Comparison of ENCODE assay signal across 8 cellular contexts in genomic region chr5:50963647-50964584, GRCh38.
A peak's percentile ranks its signal among the peaks of the same experiment; 100 is the strongest.
DNase-seq lines count a peak whose midpoint lies in the region; ATAC-seq and TF ChIP-seq lines count a peak whose summit lies in the region.

No MANE protein-coding gene starts in this region.

- H3K4me3 ChIP-seq in BLaER1, result peak overlapping the region; percentile 73
- H3K4me3 ChIP-seq in HEK293 (ENCODE audit: low read depth, low read length), result peak overlapping the region; percentile 46
- peak overlapping the region; percentile 72 for H3K4me3 ChIP-seq in skeletal muscle satellite cell (ENCODE audit: low read length)
- H3K4me3 ChIP-seq in adrenal gland, result peak overlapping the region in 2 of 4 donors; percentile 30 to 36

- H3K27ac Mint-ChIP-seq in T-helper 17 cell (peak overlapping the region; percentile 43), glutamatergic neuron (ENCODE audit: unreplicated experiment) (peak overlapping the region; percentile 85)

- H3K4me1 ChIP-seq in BLaER1 (peaks cover 4% of the 10 kb centered on the region; the same call in 1 of the 2 replicates), HEK293 (ENCODE audit: control insufficient read depth, insufficient read depth, low read length) (no peaks in the 10 kb centered on the region), skeletal muscle satellite cell (ENCODE audit: control insufficient read depth, insufficient read depth, low read length) (peaks cover 18% of the 10 kb centered on the region), adrenal gland (replicated peaks in 1 of 2) (peaks cover 16 to 34% of the 10 kb centered on the region in 2 donors)

- CTCF ChIA-PET in HEK293 (lab: Yijun Ruan, JAX), result interaction anchor here (0.5 to 2.5 kb wide), 71 partner anchors 7 to 1696 kb away, joined by 3 to 22 read pairs (median 4); partner anchors contain the start of gene ISL1

- H3K9me3 Mint-ChIP-seq in glutamatergic neuron (ENCODE audit: unreplicated experiment), result peaks cover 35% of the 10 kb centered on the region

- 7 to 11% (median 9%) methylated on average over 32 to 42 of the region's 42 CpGs for WGBS in adrenal gland, 4 donors

- intact Hi-C loops in adrenal gland (cut with DNase I), result loop anchor here in 1 of 2 donors (5.0 to 10.0 kb wide), 2 partner anchors 1041 to 1688 kb away; no protein-coding TSS in a partner anchor

- TF ChIP-seq CTCF in HEK293 (tag by site-specific recombination; IDR thresholded peaks at IDR 0.05), result no peak
- TF ChIP-seq CTCF in glutamatergic neuron (IDR thresholded peaks at IDR 0.05; ENCODE audit: partially characterized antibody, unreplicated experiment), result no peak
- TF ChIP-seq CTCF in adrenal gland (IDR thresholded peaks at IDR 0.05), result no peak

- H3K4me2 ChIP-seq in BLaER1 (peak overlapping the region; percentile 98), skeletal muscle satellite cell (ENCODE audit: low read length) (peak overlapping the region; percentile 96)

- H4K20me1 ChIP-seq in BLaER1, result peaks cover 30% of the 10 kb centered on the region; the same call in 1 of the 2 replicates

- POLR2A ChIA-PET in HEK293 (lab: Yijun Ruan, JAX), result interaction anchor here (0.6 to 1.2 kb wide), 2 partner anchors 419 to 1587 kb away, joined by 4 to 5 read pairs; partner anchors contain the start of gene ISL1

- no peak for ATAC-seq in T-helper 17 cell
- ATAC-seq in GM18870 (IDR thresholded peaks at IDR 0.05; ENCODE audit: unreplicated experiment), result no peak
- no peak for ATAC-seq in HG02610 (IDR thresholded peaks at IDR 0.05; ENCODE audit: unreplicated experiment)

- peaks cover 35% of the 10 kb centered on the region for H3K9me3 ChIP-seq in BLaER1
- H3K9me3 ChIP-seq in HEK293 (ENCODE audit: control insufficient read depth, insufficient read depth, low read depth, low read length), result no peaks in the 10 kb centered on the region
- no peaks in the 10 kb centered on the region for H3K9me3 ChIP-seq in T-helper 17 cell (ENCODE audit: control insufficient read depth, low read length, poor library complexity, severe bottlenecking)
- no peaks in the 10 kb centered on the region for H3K9me3 ChIP-seq in skeletal muscle satellite cell (replicated peaks; ENCODE audit: low read length)
- no peaks in the 10 kb centered on the region for H3K9me3 ChIP-seq in adrenal gland (replicated peaks in 1 of 3)

- H3K4me3 Mint-ChIP-seq in T-helper 17 cell, result peak overlapping the region; percentile 82
- peak overlapping the region; percentile 91 for H3K4me3 Mint-ChIP-seq in glutamatergic neuron (ENCODE audit: unreplicated experiment)

- H3K9ac ChIP-seq in BLaER1 (peak overlapping the region; percentile 58; the same call in 1 of the 2 replicates), skeletal muscle satellite cell (ENCODE audit: low read depth, low read length) (no peak overlapping the region)

- H3K27ac ChIP-seq in BLaER1 (no peak overlapping the region), HEK293 (ENCODE audit: extremely low read depth, low read depth, low read length) (peak overlapping the region; percentile 51; the same call in 1 of the 2 replicates), adrenal gland (no peak overlapping the region)

- H3K4me1 Mint-ChIP-seq in T-helper 17 cell, result peaks cover 38% of the 10 kb centered on the region
- H3K4me1 Mint-ChIP-seq in glutamatergic neuron (ENCODE audit: low read depth, unreplicated experiment), result peaks cover 36% of the 10 kb centered on the region

- no peak for DNase-seq in T-helper 17 cell
- DNase-seq in glutamatergic neuron, result peak; percentile 32
- no peak for DNase-seq in adrenal gland

- peaks cover 10% of the 10 kb centered on the region for H3K36me3 Mint-ChIP-seq in T-helper 17 cell (ENCODE audit: low read depth)
- H3K36me3 Mint-ChIP-seq in glutamatergic neuron (ENCODE audit: unreplicated experiment), result no peaks in the 10 kb centered on the region

- H3K27me3 Mint-ChIP-seq in T-helper 17 cell (peaks cover 82% of the 10 kb centered on the region), glutamatergic neuron (ENCODE audit: unreplicated experiment) (peaks cover 29% of the 10 kb centered on the region)

- no peak for TF ChIP-seq POLR2A in adrenal gland (IDR thresholded peaks at IDR 0.05)

- H3K27me3 ChIP-seq in BLaER1, result peaks cover 63% of the 10 kb centered on the region
- peaks cover 57% of the 10 kb centered on the region for H3K27me3 ChIP-seq in skeletal muscle satellite cell (ENCODE audit: control insufficient read depth, insufficient read depth, low read length)
- H3K27me3 ChIP-seq in adrenal gland, result peaks cover 55% of the 10 kb centered on the region

- H3K36me3 ChIP-seq in BLaER1 (no peaks in the 10 kb centered on the region), HEK293 (ENCODE audit: control insufficient read depth in 2 of 2, insufficient read depth in 1 of 2, low read length in 2 of 2) (no peaks in the 10 kb centered on the region), skeletal muscle satellite cell (ENCODE audit: insufficient read depth, low read length) (no peaks in the 10 kb centered on the region), adrenal gland (replicated peaks in 1 of 2) (no peaks in the 10 kb centered on the region)

TF ChIP-seq in HEK293, 187 proteins besides CTCF, POLR2A, EP300 and RAD21:
- TF ChIP-seq ZBTB48 (tag by site-specific recombination; IDR thresholded peaks at IDR 0.05), result 0 out of 2 replicates have a peak, but pooled peaks have one; percentile 24
- peak; percentile 67 for TF ChIP-seq ZNF335 (tag by site-specific recombination; conservative IDR thresholded peaks at IDR 0.05)
- no peak for TF ChIP-seq ZNF560 (tag by site-specific recombination; IDR thresholded peaks at IDR 0.05; ENCODE audit: borderline replicate concordance)
